In genomic region chr3:126678691-126679317, GRCh38 we compare ENCODE assay signal across 9 cellular contexts. TPM values are rescaled to one million over a fixed set of nuclear protein-coding genes. Genes with fewer than 3 reads are reported as not detected.
DNase-seq lines count a peak whose midpoint lies in the region; ATAC-seq and TF ChIP-seq lines count a peak whose summit lies in the region.
"Had no signal": no experiment of that assay in that cellular context is flagged by ENCODE, and none has a peak within 500 bp of the region (broad histone marks: within the 10 kb centered on the region; RNA-seq: fewer than 3 reads in every experiment).

No MANE protein-coding gene starts in this region.

- no peak overlapping the region for H3K27ac Mint-ChIP-seq in Calu3 (ENCODE audit: unreplicated experiment)
- H3K27ac Mint-ChIP-seq in activated T-helper 1 cell treated with anti-CD3 and anti-CD28 coated beads, Interleukin-12 subunit alpha, Interleukin-12 subunit beta, Interleukin-2, Interleukin-4 antibody, amounts not matched to agents 30 ng/mL and 10 ng/mL and 1 ng/mL, durations not matched to agents 14 hours and 24 hours and 36 hours: no peak overlapping the region

- H3K27me3 Mint-ChIP-seq in Calu3 (ENCODE audit: unreplicated experiment): peaks cover 75% of the 10 kb centered on the region
- no peaks in the 10 kb centered on the region for H3K27me3 Mint-ChIP-seq in activated T-helper 1 cell treated with anti-CD3 and anti-CD28 coated beads, Interleukin-12 subunit alpha, Interleukin-12 subunit beta, Interleukin-2, Interleukin-4 antibody, amounts not matched to agents 30 ng/mL and 10 ng/mL and 1 ng/mL, durations not matched to agents 14 hours and 24 hours and 36 hours (ENCODE audit: insufficient read depth)

- 64% methylated on average over 31 of the region's 31 CpGs for WGBS in HUES64

- H3K36me3 Mint-ChIP-seq in Calu3 (ENCODE audit: insufficient read depth, unreplicated experiment): no peaks in the 10 kb centered on the region
- no peaks in the 10 kb centered on the region for H3K36me3 Mint-ChIP-seq in activated T-helper 1 cell treated with anti-CD3 and anti-CD28 coated beads, Interleukin-12 subunit alpha, Interleukin-12 subunit beta, Interleukin-2, Interleukin-4 antibody, amounts not matched to agents 30 ng/mL and 10 ng/mL and 1 ng/mL, durations not matched to agents 14 hours and 24 hours and 36 hours (ENCODE audit: low read depth)

- intact Hi-C loops in Calu3 (cut with micrococcal nuclease; ENCODE audit: unreplicated experiment): loop anchor here (1.0 to 5.0 kb wide), 5 partner anchors 43 to 868 kb away; partner anchors contain the start of gene PLXNA1
- intact Hi-C loops in activated T-helper 1 cell treated with anti-CD3 and anti-CD28 coated beads, Interleukin-12 subunit alpha, Interleukin-12 subunit beta, Interleukin-2, Interleukin-4 antibody, amounts not matched to agents 30 ng/mL and 10 ng/mL and 1 ng/mL, durations not matched to agents 14 hours and 24 hours and 36 hours (cut with micrococcal nuclease): loop anchor here (1.0 to 5.0 kb wide), 3 partner anchors 303 to 865 kb away; no protein-coding TSS in a partner anchor

- no TSS peak for BruUV-seq in Calu3 (replicated peaks; lab: Mats Ljungman, UMichigan)

- no peak overlapping the region for H3K27ac ChIP-seq in HUES64 (ENCODE audit: low read depth, low read length)
- H3K27ac ChIP-seq: cardiac muscle cell had no signal

- DNase-seq in Calu3 (peak; percentile 0), mesenteric fat pad (ENCODE audit: low spot score) (peak; percentile 82), hypothalamus (lab: John Stamatoyannopoulos, UW) (no peak)
- DNase-seq in activated T-helper 1 cell treated with anti-CD3 and anti-CD28 coated beads, Interleukin-12 subunit alpha, Interleukin-12 subunit beta, Interleukin-2, Interleukin-4 antibody, amounts not matched to agents 30 ng/mL and 10 ng/mL and 1 ng/mL, durations not matched to agents 14 hours and 24 hours and 36 hours (ENCODE audit: low spot score): no peak
- DNase-seq in stimulated activated CD4-positive, alpha-beta T cell treated with anti-CD3 and anti-CD28 coated beads, Interleukin-12 subunit alpha, Interleukin-12 subunit beta, amount 100 ng/mL, for 4 hours: no peak

- no peaks in the 10 kb centered on the region for H3K9me3 Mint-ChIP-seq in Calu3 (ENCODE audit: low read depth, unreplicated experiment)
- no peaks in the 10 kb centered on the region for H3K9me3 Mint-ChIP-seq in activated T-helper 1 cell treated with anti-CD3 and anti-CD28 coated beads, Interleukin-12 subunit alpha, Interleukin-12 subunit beta, Interleukin-2, Interleukin-4 antibody, amounts not matched to agents 30 ng/mL and 10 ng/mL and 1 ng/mL, durations not matched to agents 14 hours and 24 hours and 36 hours

- H3K27me3 ChIP-seq in HUES64 (ENCODE audit: insufficient read depth, low read length): peaks cover 40% of the 10 kb centered on the region

- peaks cover 10% of the 10 kb centered on the region for H3K4me1 Mint-ChIP-seq in Calu3 (ENCODE audit: low read depth, unreplicated experiment)
- peaks cover 4% of the 10 kb centered on the region for H3K4me1 Mint-ChIP-seq in activated T-helper 1 cell treated with anti-CD3 and anti-CD28 coated beads, Interleukin-12 subunit alpha, Interleukin-12 subunit beta, Interleukin-2, Interleukin-4 antibody, amounts not matched to agents 30 ng/mL and 10 ng/mL and 1 ng/mL, durations not matched to agents 14 hours and 24 hours and 36 hours (ENCODE audit: low read depth)

- H3K36me3 ChIP-seq in HUES64 (ENCODE audit: insufficient read depth, low read length): no peaks in the 10 kb centered on the region
- H3K36me3 ChIP-seq: cardiac muscle cell had no signal

- ATAC-seq in HG03039 (IDR thresholded peaks at IDR 0.05; ENCODE audit: unreplicated experiment) (no peak), GM19023 (IDR thresholded peaks at IDR 0.05; ENCODE audit: unreplicated experiment) (no peak)

- H3K9ac ChIP-seq in HUES64 (ENCODE audit: low read depth, low read length): no peak overlapping the region

- peaks cover 18% of the 10 kb centered on the region for H3K4me1 ChIP-seq in HUES64 (ENCODE audit: insufficient read depth, low read length)

- peaks cover 9% of the 10 kb centered on the region for H3K9me3 ChIP-seq in HUES64 (ENCODE audit: insufficient read depth, low read depth, low read length)

- peak overlapping the region; percentile 22; the same call in 1 of the 2 replicates for H3K4me3 ChIP-seq in HUES64 (ENCODE audit: low read length)
- H3K4me3 ChIP-seq: cardiac muscle cell had no signal

- H3K4me3 Mint-ChIP-seq in Calu3 (ENCODE audit: low read depth, unreplicated experiment): peak overlapping the region; percentile 25
- peak overlapping the region; percentile 21 for H3K4me3 Mint-ChIP-seq in activated T-helper 1 cell treated with anti-CD3 and anti-CD28 coated beads, Interleukin-12 subunit alpha, Interleukin-12 subunit beta, Interleukin-2, Interleukin-4 antibody, amounts not matched to agents 30 ng/mL and 10 ng/mL and 1 ng/mL, durations not matched to agents 14 hours and 24 hours and 36 hours

- CTCF ChIA-PET in Calu3 (lab: Charles Lee): interaction anchor here (0.6 to 2.2 kb wide), 6 partner anchors 27 to 625 kb away, joined by 3 to 6 read pairs (median 3); partner anchors contain the start of gene PLXNA1

- TF ChIP-seq CTCF in Calu3 (IDR thresholded peaks at IDR 0.05; ENCODE audit: unreplicated experiment): no peak

RNA-seq across cellular contexts. Expression of gene TXNRD3, which starts 23.9 kb away (rescaled TPM):
- total RNA-seq in Calu3 (2022): 15.7 and 17.0 TPM in 2 replicates
- 5.4 TPM for polyA plus RNA-seq in HUES64 (2013, experiment 1 of 2)
- 4.3 TPM for polyA plus RNA-seq in HUES64 (2013, experiment 2 of 2)
- total RNA-seq in activated T-helper 1 cell treated with anti-CD3 and anti-CD28 coated beads, Interleukin-12 subunit alpha, Interleukin-12 subunit beta, Interleukin-2, Interleukin-4 antibody, amounts not matched to agents 30 ng/mL and 10 ng/mL and 1 ng/mL, durations not matched to agents 14 hours and 24 hours and 36 hours: 0.78 and 1.4 TPM in 2 replicates
- 12.2 TPM for total RNA-seq in mesenteric fat pad

RNA-seq across cellular contexts. Expression of gene CHCHD6, which starts 25.2 kb away (rescaled TPM):
- total RNA-seq in Calu3 (2022) (38.9 and 45.9 TPM in 2 replicates), mesenteric fat pad (10.9 TPM)
- 22.2 TPM for polyA plus RNA-seq in HUES64 (2013, experiment 1 of 2)
- 29.5 TPM for polyA plus RNA-seq in HUES64 (2013, experiment 2 of 2)
- 15.7 and 17.5 TPM in 2 replicates for total RNA-seq in activated T-helper 1 cell treated with anti-CD3 and anti-CD28 coated beads, Interleukin-12 subunit alpha, Interleukin-12 subunit beta, Interleukin-2, Interleukin-4 antibody, amounts not matched to agents 30 ng/mL and 10 ng/mL and 1 ng/mL, durations not matched to agents 14 hours and 24 hours and 36 hours

Comparison
In these comparisons a context has a peak if more than half of its experiments do, and no peak if none do; other contexts are left out.
1. DNase-seq: peak in Calu3 (single experiment) and mesenteric fat pad (single experiment); none in activated T-helper 1 cell treated with anti-CD3 and anti-CD28 coated beads, Interleukin-12 subunit alpha, Interleukin-12 subunit beta, Interleukin-2, Interleukin-4 antibody, amounts not matched to agents 30 ng/mL and 10 ng/mL and 1 ng/mL, durations not matched to agents 14 hours and 24 hours and 36 hours (single experiment), stimulated activated CD4-positive, alpha-beta T cell treated with anti-CD3 and anti-CD28 coated beads, Interleukin-12 subunit alpha, Interleukin-12 subunit beta, amount 100 ng/mL, for 4 hours (single experiment) and hypothalamus (0 of 51).